ENCODE assay signal across 20 cellular contexts in the genomic region with DNA sequence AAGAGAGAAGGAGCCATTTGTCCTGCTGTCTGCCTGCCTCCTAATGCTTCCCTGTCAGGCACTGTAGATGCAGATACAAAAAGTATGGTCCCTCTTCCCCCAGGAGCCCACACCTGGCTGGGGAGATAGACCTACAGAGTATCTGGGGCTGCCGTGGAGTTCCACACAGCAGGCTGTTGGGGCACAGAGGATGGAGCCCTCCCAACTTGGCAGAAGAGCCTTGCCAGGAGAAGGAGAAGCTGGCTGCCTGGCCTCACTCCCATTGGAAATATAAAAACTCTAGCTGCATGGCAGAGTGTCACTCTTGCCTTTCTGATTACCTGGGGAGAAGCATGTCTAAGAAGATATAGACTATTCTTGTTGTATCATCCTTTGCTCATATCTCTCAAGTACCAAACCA.
"Had no signal": no experiment of that assay in that cellular context is flagged by ENCODE, and none has a peak within 500 bp of the region (broad histone marks: within the 10 kb centered on the region; RNA-seq: fewer than 3 reads in every experiment).

No MANE protein-coding gene starts in this region.

- H3K4me3 Mint-ChIP-seq: immature natural killer cell, memory B cell had no signal

- H3K36me3 Mint-ChIP-seq: immature natural killer cell, memory B cell had no signal

- H3K9me3 Mint-ChIP-seq: immature natural killer cell, memory B cell had no signal

- ATAC-seq: foreskin keratinocyte, gastroesophageal sphincter, heart left ventricle, left colon, left lobe of liver had no signal

- H3K27ac Mint-ChIP-seq: immature natural killer cell, memory B cell had no signal

- H3K4me1 Mint-ChIP-seq: immature natural killer cell, memory B cell had no signal

- DNase-seq: colonic mucosa; dermis blood vessel endothelial cell; dorsolateral prefrontal cortex; effector CD4-positive, alpha-beta T cell; effector memory CD4-positive, alpha-beta T cell; foreskin keratinocyte; heart left ventricle; hypothalamus; immature natural killer cell; islet precursor cell; kidney; kidney glomerular epithelial cell; left colon; left ventricle myocardium inferior; mammary epithelial cell; mesendoderm; midbrain had no signal
